In genomic region chrX:115940888-115941332, GRCh38 we compare ENCODE assay signal across 9 cellular contexts.
DNase-seq lines count a peak whose midpoint lies in the region; ATAC-seq, FAIRE-seq and TF ChIP-seq lines count a peak whose summit lies in the region.
"Had no signal": no experiment of that assay in that cellular context is flagged by ENCODE, and none has a peak within 500 bp of the region (broad histone marks: within the 10 kb centered on the region; RNA-seq: fewer than 3 reads in every experiment).

No MANE protein-coding gene starts in this region.

- H3K27ac Mint-ChIP-seq in MCF 10A (ENCODE audit: low read depth, unreplicated experiment) = no peak overlapping the region

- DNase-seq in NCI-H2107 treated with DMSO at 0.1 percent for 48 hours (lab: John Stamatoyannopoulos, UW; ENCODE audit: unreplicated experiment) (peak; percentile 86), MCF 10A (ENCODE audit: unreplicated experiment) (peak; percentile 75), medulla oblongata (ENCODE audit: extremely low spot score) (peak; percentile 89), H54 (ENCODE audit: insufficient read length, low spot score) (no peak)
- DNase-seq in activated CD4-positive, CD25-positive, alpha-beta regulatory T cell (lab: John Stamatoyannopoulos, UW) = no peak

- peak overlapping the region; percentile 36 for H3K4me3 Mint-ChIP-seq in MCF 10A (ENCODE audit: unreplicated experiment)

- FAIRE-seq in A204.1 (lab: Jason Lieb, UNC) (peak; percentile 75), H54 (lab: Jason Lieb, UNC) (no peak)
- FAIRE-seq: colon had no signal

- peak; percentile 60 for ATAC-seq in GM18505 (IDR thresholded peaks at IDR 0.05; ENCODE audit: unreplicated experiment)
- peak; percentile 52 for ATAC-seq in HG02973 (IDR thresholded peaks at IDR 0.05; ENCODE audit: unreplicated experiment)

- no peaks in the 10 kb centered on the region for H3K4me1 Mint-ChIP-seq in MCF 10A (ENCODE audit: insufficient read depth, unreplicated experiment)

- CTCF ChIA-PET in MCF 10A (lab: Yijun Ruan, JAX) = interaction anchor here (0.5 to 1.2 kb wide), 5 partner anchors 18 to 1766 kb away, joined by 3 to 4 read pairs (median 3); no protein-coding TSS in a partner anchor

- peaks cover 19% of the 10 kb centered on the region for H3K36me3 Mint-ChIP-seq in MCF 10A (ENCODE audit: insufficient read depth, unreplicated experiment)

- peaks cover 48% of the 10 kb centered on the region for H3K27me3 Mint-ChIP-seq in MCF 10A (ENCODE audit: insufficient read depth, unreplicated experiment)

- TF ChIP-seq POLR2A in GM18505 (IDR thresholded peaks at IDR 0.05; ENCODE audit: borderline replicate concordance, extremely low read depth, insufficient read depth, insufficient read length) = no peak
- TF ChIP-seq POLR2A in H54 (IDR thresholded peaks at IDR 0.05; ENCODE audit: low read depth, low read length) = no peak

- POLR2A ChIA-PET in MCF 10A (lab: Yijun Ruan, JAX) = no interaction called here

- BruUV-seq in MCF 10A (replicated peaks; lab: Mats Ljungman, UMichigan) = no TSS peak

- no peaks in the 10 kb centered on the region for H3K9me3 Mint-ChIP-seq in MCF 10A (ENCODE audit: unreplicated experiment)

- intact Hi-C loops in MCF 10A (cut with micrococcal nuclease) = no loop called here

- TF ChIP-seq CTCF in MCF 10A (IDR thresholded peaks at IDR 0.05; ENCODE audit: unreplicated experiment) = peak; percentile 36

Comparison
In these comparisons a context has a peak if more than half of its experiments do, and no peak if none do; other contexts are left out.
1. DNase-seq: peak in NCI-H2107 treated with DMSO at 0.1 percent for 48 hours (single experiment), MCF 10A (single experiment) and medulla oblongata (single experiment); none in H54 (single experiment) and activated CD4-positive, CD25-positive, alpha-beta regulatory T cell (0 of 4).